1 cellular context compared by ENCODE assay signal in the genomic region with DNA sequence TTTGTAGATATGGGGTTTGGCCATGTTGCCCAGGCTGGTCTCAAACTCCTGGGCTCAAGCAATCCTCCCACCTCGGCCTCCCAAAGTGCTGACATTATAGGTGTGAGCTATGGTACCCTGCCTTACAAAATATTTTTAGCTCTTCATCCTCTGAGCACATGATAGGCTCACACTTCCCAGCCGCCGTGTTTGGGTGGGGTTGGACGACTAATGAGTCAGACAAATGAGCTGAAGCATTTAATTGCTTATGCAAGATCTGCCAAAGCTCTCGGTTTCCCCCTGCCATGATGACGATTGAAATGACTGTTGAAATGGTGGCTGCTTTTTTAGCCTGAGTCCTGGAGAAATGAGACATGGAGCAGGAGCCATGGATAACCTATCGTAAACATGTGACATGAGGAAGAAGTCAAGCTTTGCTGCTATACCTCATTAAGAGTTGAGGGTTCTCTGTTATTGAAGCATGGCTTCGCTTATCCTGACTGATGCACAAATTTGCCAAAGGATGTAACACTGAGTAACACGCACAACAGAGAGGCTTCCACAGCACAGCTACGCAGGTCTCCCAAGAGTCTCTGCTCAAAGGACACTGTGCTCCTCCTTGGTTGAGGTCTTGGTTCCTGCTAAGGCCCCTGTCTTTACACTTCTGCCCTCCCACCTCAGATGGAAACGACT.
TF ChIP-seq lines count a peak whose summit lies in the region.

No MANE protein-coding gene starts in this region.

TF ChIP-seq in HepG2, 621 proteins besides CTCF, POLR2A, EP300 and RAD21:
- TF ChIP-seq ZNF12 (CRISPR knock-in tag; IDR thresholded peaks at IDR 0.05): peak; percentile 82
- no peak for TF ChIP-seq EEA1 (CRISPR knock-in tag; IDR thresholded peaks at IDR 0.05; ENCODE audit: borderline replicate concordance)
TF ChIP-seq in HepG2: peak in this region for 1.
